In genomic region chr22:23157560-23158515, GRCh38 we compare ENCODE assay signal across 19 cellular contexts. TPM values are rescaled to one million over a fixed set of nuclear protein-coding genes. Genes with fewer than 3 reads are reported as not detected.
DNase-seq lines count a peak whose midpoint lies in the region; ATAC-seq, FAIRE-seq and TF ChIP-seq lines count a peak whose summit lies in the region.
"Had no signal": no experiment of that assay in that cellular context is flagged by ENCODE, and none has a peak within 500 bp of the region (broad histone marks: within the 10 kb centered on the region; RNA-seq: fewer than 3 reads in every experiment).

No MANE protein-coding gene starts in this region.

- H2AFZ ChIP-seq in MM.1S (ENCODE audit: low read length), result no peak overlapping the region
- no peak overlapping the region for H2AFZ ChIP-seq in trophoblast cell (ENCODE audit: insufficient read depth, low read length, poor library complexity)
- H2AFZ ChIP-seq: GM23248 had no signal

- CTCF ChIA-PET in Caco-2 (lab: Charles Lee), result interaction anchor here (0.6 to 2.0 kb wide), 7 partner anchors 11 to 370 kb away, joined by 3 to 12 read pairs (median 5); no protein-coding TSS in a partner anchor
- CTCF ChIA-PET in activated CD8-positive, alpha-beta T cell treated with anti-CD3 and anti-CD28 coated beads for 36 hours (lab: Charles Lee), result interaction anchor here (1.0 to 1.1 kb wide), 2 partner anchors 16 to 228 kb away, joined by 3 to 6 read pairs; no protein-coding TSS in a partner anchor

- peak overlapping the region; percentile 40 for H2BK120ac ChIP-seq in trophoblast cell (ENCODE audit: insufficient read depth, low read length, poor library complexity)

- no peak overlapping the region for H3K23ac ChIP-seq in trophoblast cell (ENCODE audit: low read length)

- no peak for ATAC-seq in activated CD8-positive, alpha-beta T cell treated with anti-CD3 and anti-CD28 coated beads for 36 hours
- ATAC-seq in HG02610 (IDR thresholded peaks at IDR 0.05; ENCODE audit: unreplicated experiment), result no peak
- ATAC-seq: T-helper 17 cell had no signal

- no peak overlapping the region for H4K8ac ChIP-seq in trophoblast cell (ENCODE audit: low read depth, low read length)

- H3F3A ChIP-seq in MM.1S (ENCODE audit: insufficient read depth, low read length), result peaks cover 24% of the 10 kb centered on the region

- peaks cover 4% of the 10 kb centered on the region for H3K79me1 ChIP-seq in trophoblast cell (ENCODE audit: low read length)

- no peak overlapping the region for H3K4ac ChIP-seq in trophoblast cell (ENCODE audit: low read depth, low read length)

- no peaks in the 10 kb centered on the region for H3K9me3 Mint-ChIP-seq in Caco-2 (ENCODE audit: unreplicated experiment)
- no peaks in the 10 kb centered on the region for H3K9me3 Mint-ChIP-seq in osteocyte (ENCODE audit: unreplicated experiment)
- H3K9me3 Mint-ChIP-seq in activated CD8-positive, alpha-beta T cell treated with anti-CD3 and anti-CD28 coated beads for 36 hours, result no peaks in the 10 kb centered on the region
- H3K9me3 Mint-ChIP-seq: CD4-positive, alpha-beta memory T cell had no signal

- peaks cover 6% of the 10 kb centered on the region for H3K36me3 Mint-ChIP-seq in Caco-2 (ENCODE audit: insufficient read depth, unreplicated experiment)
- H3K36me3 Mint-ChIP-seq in osteocyte (ENCODE audit: unreplicated experiment), result peaks cover 2% of the 10 kb centered on the region
- H3K36me3 Mint-ChIP-seq in activated CD8-positive, alpha-beta T cell treated with anti-CD3 and anti-CD28 coated beads for 36 hours (ENCODE audit: low read depth), result no peaks in the 10 kb centered on the region
- H3K36me3 Mint-ChIP-seq: CD4-positive, alpha-beta memory T cell had no signal

- H3K27ac Mint-ChIP-seq in Caco-2 (ENCODE audit: unreplicated experiment) (peak overlapping the region; percentile 96), osteocyte (ENCODE audit: unreplicated experiment) (no peak overlapping the region)
- no peak overlapping the region for H3K27ac Mint-ChIP-seq in activated CD8-positive, alpha-beta T cell treated with anti-CD3 and anti-CD28 coated beads for 36 hours
- H3K27ac Mint-ChIP-seq: CD4-positive, alpha-beta memory T cell; T-helper 17 cell had no signal

- peaks cover 29% of the 10 kb centered on the region for H3K4me1 ChIP-seq in Caco-2
- H3K4me1 ChIP-seq in MM.1S (ENCODE audit: low read length), result peaks cover 20% of the 10 kb centered on the region
- H3K4me1 ChIP-seq in trophoblast cell (ENCODE audit: control insufficient read depth in 1 of 2, insufficient read depth in 2 of 2, low read length in 2 of 2), result peaks cover 10 to 14% of the 10 kb centered on the region in 2 experiments

- H3K27me3 Mint-ChIP-seq in Caco-2 (ENCODE audit: insufficient read depth, unreplicated experiment) (no peaks in the 10 kb centered on the region), osteocyte (ENCODE audit: unreplicated experiment) (no peaks in the 10 kb centered on the region)
- H3K27me3 Mint-ChIP-seq in activated CD8-positive, alpha-beta T cell treated with anti-CD3 and anti-CD28 coated beads for 36 hours, result no peaks in the 10 kb centered on the region
- H3K27me3 Mint-ChIP-seq: CD4-positive, alpha-beta memory T cell; T-helper 17 cell had no signal

- H3K36me3 ChIP-seq in Caco-2 (ENCODE audit: control insufficient read depth, insufficient read depth, low read length) (no peaks in the 10 kb centered on the region), MM.1S (replicated peaks; ENCODE audit: insufficient read depth, low read length) (peaks cover 7% of the 10 kb centered on the region; the same call in 1 of the 2 replicates), bronchial epithelial cell (ENCODE audit: control insufficient read depth, insufficient read depth, low read length) (no peaks in the 10 kb centered on the region), trophoblast cell (ENCODE audit: control insufficient read depth in 1 of 2, insufficient read depth in 2 of 2, low read length in 2 of 2) (no peaks in the 10 kb centered on the region)

- H3K4me2 ChIP-seq in MM.1S (ENCODE audit: low read depth, low read length) (peak overlapping the region; percentile 95), trophoblast cell (ENCODE audit: low read length) (no peak overlapping the region)
- H3K4me2 ChIP-seq: SK-N-SH had no signal

- DNase-seq in Caco-2 (no peak), MM.1S (peak; percentile 44), bronchial epithelial cell (ENCODE audit: low read depth) (no peak), trophoblast cell (no peak), SW480 (ENCODE audit: low spot score) (no peak), osteocyte (ENCODE audit: extremely low spot score, unreplicated experiment) (no peak)
- no peak for DNase-seq in activated CD8-positive, alpha-beta T cell treated with anti-CD3 and anti-CD28 coated beads for 36 hours
- DNase-seq: ACHN; CD4-positive, alpha-beta memory T cell; GM23248; Kasumi-1; NCI-H1436; NCI-H446; NCI-H748 treated with DMSO at 0.1 percent for 48 hours; OCI-M1; T-helper 17 cell had no signal

- peak overlapping the region; percentile 56 for H3K4me3 Mint-ChIP-seq in Caco-2 (ENCODE audit: unreplicated experiment)
- no peak overlapping the region for H3K4me3 Mint-ChIP-seq in osteocyte (ENCODE audit: unreplicated experiment)
- H3K4me3 Mint-ChIP-seq in activated CD8-positive, alpha-beta T cell treated with anti-CD3 and anti-CD28 coated beads for 36 hours, result no peak overlapping the region
- H3K4me3 Mint-ChIP-seq: CD4-positive, alpha-beta memory T cell; T-helper 17 cell had no signal

- no peak overlapping the region for H2BK5ac ChIP-seq in trophoblast cell (ENCODE audit: low read depth, low read length, poor library complexity)

- peaks cover 39% of the 10 kb centered on the region for H3K79me2 ChIP-seq in MM.1S (ENCODE audit: low read length)
- peaks cover 2% of the 10 kb centered on the region for H3K79me2 ChIP-seq in trophoblast cell (ENCODE audit: control insufficient read depth, insufficient read depth, low read length, poor library complexity)

- H3K14ac ChIP-seq in trophoblast cell (ENCODE audit: low read length), result peak overlapping the region; percentile 24

- no peaks in the 10 kb centered on the region for H3K9me2 ChIP-seq in MM.1S (replicated peaks; ENCODE audit: insufficient read depth, low read length)
- H3K9me2 ChIP-seq: SK-N-SH had no signal

- no TSS peak for BruUV-seq in Caco-2 (replicated peaks; lab: Mats Ljungman, UMichigan)

- no peak for TF ChIP-seq CTCF in Caco-2 (IDR thresholded peaks at IDR 0.05; ENCODE audit: insufficient read depth in 1 of 2, low read depth in 1 of 2, low read length in 1 of 2, severe bottlenecking in 1 of 2, unreplicated experiment in 1 of 2)
- no peak for TF ChIP-seq CTCF in MM.1S (IDR thresholded peaks at IDR 0.05; ENCODE audit: low read length)
- no peak for TF ChIP-seq CTCF in bronchial epithelial cell (IDR thresholded peaks at IDR 0.05; ENCODE audit: insufficient read depth, low read length, severe bottlenecking)
- no peak for TF ChIP-seq CTCF in osteocyte (IDR thresholded peaks at IDR 0.05)
- TF ChIP-seq CTCF in activated CD8-positive, alpha-beta T cell treated with anti-CD3 and anti-CD28 coated beads for 36 hours (IDR thresholded peaks at IDR 0.05), result no peak

- H3K9me3 ChIP-seq in Caco-2 (no peaks in the 10 kb centered on the region), MM.1S (replicated peaks; ENCODE audit: insufficient read depth, low read length) (no peaks in the 10 kb centered on the region), trophoblast cell (ENCODE audit: insufficient read depth, low read depth, low read length) (peaks cover 2% of the 10 kb centered on the region)
- H3K9me3 ChIP-seq: SK-N-SH had no signal

- peaks cover 11% of the 10 kb centered on the region for H3K4me1 Mint-ChIP-seq in Caco-2 (ENCODE audit: low read depth, unreplicated experiment)
- no peaks in the 10 kb centered on the region for H3K4me1 Mint-ChIP-seq in osteocyte (ENCODE audit: unreplicated experiment)
- peaks cover 6% of the 10 kb centered on the region for H3K4me1 Mint-ChIP-seq in activated CD8-positive, alpha-beta T cell treated with anti-CD3 and anti-CD28 coated beads for 36 hours (ENCODE audit: low read depth)

- intact Hi-C loops in Caco-2 (cut with micrococcal nuclease; ENCODE audit: unreplicated experiment), result loop anchor here (1.0 kb wide), 1 partner anchor 16 kb away; no protein-coding TSS in a partner anchor
- intact Hi-C loops in activated CD8-positive, alpha-beta T cell treated with anti-CD3 and anti-CD28 coated beads for 36 hours (cut with micrococcal nuclease), result no loop called here

- no CpG with 5 or more reads among the region's 22 CpGs for WGBS in trophoblast cell (ENCODE audit: extremely low coverage, insufficient coverage, insufficient read length)

- peak overlapping the region; percentile 99 for H3K9ac ChIP-seq in MM.1S (ENCODE audit: low read length)
- H3K9ac ChIP-seq in trophoblast cell (ENCODE audit: low read length), result no peak overlapping the region
- H3K9ac ChIP-seq: GM23248, SK-N-SH had no signal

- H3K27me3 ChIP-seq in Caco-2 (replicated peaks; ENCODE audit: control insufficient read depth, insufficient read depth, low read length) (no peaks in the 10 kb centered on the region), MM.1S (replicated peaks; ENCODE audit: insufficient read depth, low read length) (no peaks in the 10 kb centered on the region), bronchial epithelial cell (ENCODE audit: control insufficient read depth, insufficient read depth, low read length) (no peaks in the 10 kb centered on the region), trophoblast cell (ENCODE audit: insufficient read depth, low read length) (no peaks in the 10 kb centered on the region)

- H3K4me3 ChIP-seq in Caco-2 (ENCODE audit: low read depth, low read length) (no peak overlapping the region), MM.1S (ENCODE audit: low read length) (peak overlapping the region; percentile 95), bronchial epithelial cell (ENCODE audit: low read depth, low read length) (no peak overlapping the region), trophoblast cell (ENCODE audit: low read depth, low read length) (no peak overlapping the region)
- H3K4me3 ChIP-seq: GM23248 had no signal

- POLR2A ChIA-PET in Caco-2 (lab: Charles Lee), result no interaction called here
- POLR2A ChIA-PET in activated CD8-positive, alpha-beta T cell treated with anti-CD3 and anti-CD28 coated beads for 36 hours (lab: Charles Lee), result no interaction called here

- H4K12ac ChIP-seq in trophoblast cell (ENCODE audit: low read depth, low read length), result no peak overlapping the region

- peak; percentile 50 for FAIRE-seq in bronchial epithelial cell (lab: Jason Lieb, UNC)

- H2AK5ac ChIP-seq in trophoblast cell (ENCODE audit: low read length), result peak overlapping the region; percentile 18

- H3K18ac ChIP-seq in trophoblast cell (ENCODE audit: low read length), result peak overlapping the region; percentile 3

- H3K27ac ChIP-seq in MM.1S (ENCODE audit: low read length) (peak overlapping the region; percentile 98), trophoblast cell (ENCODE audit: low read depth, low read length) (no peak overlapping the region)
- H3K27ac ChIP-seq: GM23248 had no signal

- peak overlapping the region; percentile 58 for H4K91ac ChIP-seq in trophoblast cell (ENCODE audit: low read depth, low read length)

- H2BK12ac ChIP-seq in trophoblast cell (ENCODE audit: low read length), result peak overlapping the region; percentile 8

- H4K20me1 ChIP-seq in MM.1S (ENCODE audit: insufficient read depth, low read length), result no peaks in the 10 kb centered on the region

RNA-seq across cellular contexts. Expression of gene RAB36, which starts 12.6 kb away (rescaled TPM):
- total RNA-seq in Caco-2 (2022) (0.52 and 0.97 TPM in 2 replicates), bronchial epithelial cell (0.26 and 0.77 TPM in 2 replicates), osteocyte (3.8 and 4.8 TPM in 2 replicates)
- polyA plus RNA-seq in trophoblast cell (2013), result 0.92 and 1.1 TPM in 2 replicates
- total RNA-seq in activated CD8-positive, alpha-beta T cell treated with anti-CD3 and anti-CD28 coated beads for 36 hours, result under 1 TPM; 0.20 to 0.22 TPM

RNA-seq across cellular contexts. Expression of gene RSPH14, which starts 16.0 kb away (rescaled TPM):
- total RNA-seq in Caco-2 (2022), result 0.68 and 1.2 TPM in 2 replicates
- total RNA-seq in bronchial epithelial cell, result not detected in 2 replicates
- polyA plus RNA-seq in trophoblast cell (2013), result 0.07 and 0.16 TPM in 2 replicates
- total RNA-seq in osteocyte, result not detected in 2 replicates
- not detected for total RNA-seq in activated CD8-positive, alpha-beta T cell treated with anti-CD3 and anti-CD28 coated beads for 36 hours
- total RNA-seq: CD4-positive, alpha-beta memory T cell; Daoy; GM23248 had no signal
- polyA plus RNA-seq: CD4-positive, alpha-beta memory T cell; GM23248 had no signal

RNA-seq across cellular contexts. Expression of gene BCR, which starts 22.5 kb away (rescaled TPM):
- 74.1 and 87.4 TPM in 2 replicates for total RNA-seq in Caco-2 (2022)
- total RNA-seq in bronchial epithelial cell, result 114 and 118 TPM in 2 replicates
- 49.8 and 53.0 TPM in 2 replicates for polyA plus RNA-seq in trophoblast cell (2013)
- 35.3 and 45.1 TPM in 2 replicates for total RNA-seq in osteocyte
- total RNA-seq in activated CD8-positive, alpha-beta T cell treated with anti-CD3 and anti-CD28 coated beads for 36 hours, result 10 to 100 TPM; 30.4 to 32.0 TPM
